In the genomic region with DNA sequence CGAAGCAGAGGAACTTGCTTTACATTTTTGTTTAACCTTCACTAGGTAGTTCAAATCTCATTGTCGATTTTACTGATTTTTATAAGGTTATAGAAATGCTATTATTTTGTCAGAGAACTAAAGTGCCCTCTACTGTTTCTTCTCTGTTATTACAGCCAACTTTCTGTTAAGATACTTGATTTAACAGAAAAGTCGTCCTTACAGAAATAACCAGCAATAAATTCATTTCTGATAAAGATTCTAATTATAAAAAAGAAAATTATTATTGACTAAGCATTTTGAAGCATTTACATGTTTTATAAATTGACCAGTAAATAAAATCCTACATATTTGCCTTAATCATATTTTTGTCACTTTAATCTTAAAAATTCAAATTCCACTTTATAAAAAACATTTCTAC, we compare ENCODE assay signal across 9 cellular contexts.
DNase-seq lines count a peak whose midpoint lies in the region; ATAC-seq and TF ChIP-seq lines count a peak whose summit lies in the region.
"Had no signal": no experiment of that assay in that cellular context is flagged by ENCODE, and none has a peak within 500 bp of the region (broad histone marks: within the 10 kb centered on the region; RNA-seq: fewer than 3 reads in every experiment).

No MANE protein-coding gene starts in this region.

- H2AFZ ChIP-seq in fibroblast of lung (ENCODE audit: low read length): no peak overlapping the region

- no peaks in the 10 kb centered on the region for H3K9me3 ChIP-seq in fibroblast of lung (ENCODE audit: control insufficient read depth, insufficient read depth, low read depth, low read length)
- H3K9me3 ChIP-seq in gastrocnemius medialis: no peaks in the 10 kb centered on the region

- H3K9ac ChIP-seq in fibroblast of lung (ENCODE audit: insufficient read depth, low read length): no peak overlapping the region

- TF ChIP-seq CTCF in fibroblast of lung (conservative IDR thresholded peaks at IDR 0.05 in 1 of 2, IDR thresholded peaks at IDR 0.05 in 1 of 2; ENCODE audit: low read depth in 1 of 2, low read length in 2 of 2) (peak in 1 of 2 donors; percentile 48), gastrocnemius medialis (IDR thresholded peaks at IDR 0.05 in 4 of 5, conservative IDR thresholded peaks at IDR 0.05 in 1 of 5) (peak in 4 of 5 experiments; percentile 42 to 67 (median 57))

- peaks cover 4% of the 10 kb centered on the region for H3K4me1 ChIP-seq in fibroblast of lung (ENCODE audit: control insufficient read depth, extremely low read depth, insufficient read depth, low read length)
- peaks cover 9 to 18% of the 10 kb centered on the region in 2 donors for H3K4me1 ChIP-seq in gastrocnemius medialis

- H3K27ac ChIP-seq in fibroblast of lung (ENCODE audit: insufficient read depth, low read length) (peak overlapping the region; percentile 57), gastrocnemius medialis (peak overlapping the region in 2 of 4 donors; percentile 39 to 51)
- H3K27ac ChIP-seq: epithelial cell of prostate had no signal

- H3K36me3 ChIP-seq in fibroblast of lung (ENCODE audit: control insufficient read depth, insufficient read depth, low read length) (no peaks in the 10 kb centered on the region), gastrocnemius medialis (no peaks in the 10 kb centered on the region)

- no peak overlapping the region for H3K4me3 ChIP-seq in fibroblast of lung (replicated peaks in 1 of 4; ENCODE audit: control extremely low read depth in 1 of 4, insufficient read depth in 1 of 4, low read depth in 3 of 4, low read length in 4 of 4)
- H3K4me3 ChIP-seq in gastrocnemius medialis: no peak overlapping the region

- intact Hi-C loops in gastrocnemius medialis (cut with DNase I; ENCODE audit: low total_unique reads): loop anchor here (2.0 kb wide), 1 partner anchor 159 kb away; no protein-coding TSS in a partner anchor

- H3K27me3 ChIP-seq in fibroblast of lung (ENCODE audit: control insufficient read depth, insufficient read depth, low read length) (no peaks in the 10 kb centered on the region), gastrocnemius medialis (no peaks in the 10 kb centered on the region)

- peak; percentile 70 to 72 for DNase-seq in AML-193 (lab: John Stamatoyannopoulos, UW)
- peak; percentile 59 for DNase-seq in HCEC 1CT
- peak; percentile 51 for DNase-seq in RPMI7951 (ENCODE audit: low read depth)
- DNase-seq in fibroblast of lung (ENCODE audit: low read depth in 2 of 2): peak; percentile 37 to 72
- no peak for DNase-seq in gastrocnemius medialis
- DNase-seq in ureter (ENCODE audit: low spot score): no peak
- DNase-seq in GM19240 (ENCODE audit: insufficient read length, low spot score): no peak
- DNase-seq in Ammon's horn (ENCODE audit: low spot score): no peak

- ATAC-seq in gastrocnemius medialis: no peak

- TF ChIP-seq POLR2A in gastrocnemius medialis (IDR thresholded peaks at IDR 0.05): no peak

- no peak overlapping the region for H3K4me2 ChIP-seq in fibroblast of lung (ENCODE audit: extremely low read depth, insufficient read depth, low read length)

- in situ Hi-C loops in gastrocnemius medialis (cut with MboI; ENCODE audit: low sequenced_read_pairs in 4 of 4): loop anchor here in 1 of 4 donors (5.0 kb wide), 1 partner anchor 157 kb away; no protein-coding TSS in a partner anchor

- no peaks in the 10 kb centered on the region for H3K79me2 ChIP-seq in fibroblast of lung (ENCODE audit: control insufficient read depth, insufficient read depth, low read length)

- H4K20me1 ChIP-seq in fibroblast of lung (ENCODE audit: control insufficient read depth, extremely low read depth, insufficient read depth, low read length): no peaks in the 10 kb centered on the region

Comparison
In these comparisons a context has a peak if more than half of its experiments do, and no peak if none do; other contexts are left out.
1. DNase-seq: peak in AML-193 (2 of 2), HCEC 1CT (single experiment), RPMI7951 (single experiment) and fibroblast of lung (2 of 2); none in gastrocnemius medialis (0 of 2), ureter (single experiment), GM19240 (single experiment) and Ammon's horn (single experiment).